In genomic region chr14:23370221-23370620, GRCh38 we compare ENCODE assay signal across 28 cellular contexts. TPM values are rescaled to one million over a fixed set of nuclear protein-coding genes. Genes with fewer than 3 reads are reported as not detected.
DNase-seq lines count a peak whose midpoint lies in the region; ATAC-seq and TF ChIP-seq lines count a peak whose summit lies in the region.
"Had no signal": no experiment of that assay in that cellular context is flagged by ENCODE, and none has a peak within 500 bp of the region (broad histone marks: within the 10 kb centered on the region; RNA-seq: fewer than 3 reads in every experiment).

No MANE protein-coding gene starts in this region.

- no peak overlapping the region for H3K27ac Mint-ChIP-seq in stimulated activated naive CD8-positive, alpha-beta T cell treated with anti-CD3 and anti-CD28 coated beads, Interleukin-15, amount 100 ng/mL, for 72 hours
- H3K27ac Mint-ChIP-seq: CD14-positive monocyte; CD4-positive, alpha-beta memory T cell; CD4-positive, CD25-positive, alpha-beta regulatory T cell had no signal

- TF ChIP-seq POLR2A in spleen (IDR thresholded peaks at IDR 0.05) = no peak

- H3K27ac ChIP-seq in spleen = no peak overlapping the region
- H3K27ac ChIP-seq: BLaER1 had no signal

- WGBS in spleen, 5 donors = 45 to 100% (median 70%) methylated on average over 1 of the region's 1 CpG

- peaks cover 26% of the 10 kb centered on the region for H3K27me3 Mint-ChIP-seq in stimulated activated naive CD8-positive, alpha-beta T cell treated with anti-CD3 and anti-CD28 coated beads, Interleukin-15, amount 100 ng/mL, for 72 hours

- intact Hi-C loops in spleen (cut with DNase I; ENCODE audit: low total_unique reads) = no loop called here

- H3K4me1 ChIP-seq in spleen = peaks cover 0 to 16% (median 8%) of the 10 kb centered on the region in 6 donors
- H3K4me1 ChIP-seq: BE2C, BLaER1 had no signal

- no peak overlapping the region for H3K4me3 ChIP-seq in spleen
- H3K4me3 ChIP-seq: BLaER1, GM12878 had no signal

- no peak overlapping the region for H3K4me3 Mint-ChIP-seq in stimulated activated naive CD8-positive, alpha-beta T cell treated with anti-CD3 and anti-CD28 coated beads, Interleukin-15, amount 100 ng/mL, for 72 hours
- H3K4me3 Mint-ChIP-seq: CD14-positive monocyte; CD4-positive, alpha-beta memory T cell; CD4-positive, CD25-positive, alpha-beta regulatory T cell; CD8-positive, alpha-beta memory T cell had no signal

- TF ChIP-seq CTCF in spleen (IDR thresholded peaks at IDR 0.05 in 8 of 11, conservative IDR thresholded peaks at IDR 0.05 in 3 of 11) = no peak

- no peaks in the 10 kb centered on the region for H3K9me3 Mint-ChIP-seq in stimulated activated naive CD8-positive, alpha-beta T cell treated with anti-CD3 and anti-CD28 coated beads, Interleukin-15, amount 100 ng/mL, for 72 hours
- H3K9me3 Mint-ChIP-seq: CD4-positive, alpha-beta memory T cell; CD8-positive, alpha-beta memory T cell had no signal

- H3K9me3 ChIP-seq in spleen = no peaks in the 10 kb centered on the region
- H3K9me3 ChIP-seq: BE2C had no signal

- DNase-seq in stimulated activated naive CD8-positive, alpha-beta T cell treated with anti-CD3 and anti-CD28 coated beads, Interleukin-15, Interleukin-2, amounts not matched to agents 100 U/mL and 50 U/mL, for 24 hours = no peak
- DNase-seq in stimulated activated naive CD8-positive, alpha-beta T cell treated with anti-CD3 and anti-CD28 coated beads, Interleukin-15, amount 100 ng/mL, for 72 hours = no peak
- DNase-seq in RKO (ENCODE audit: low spot score) = peak; percentile 14
- DNase-seq in spleen = peak; percentile 29
- DNase-seq: 8988T; ACHN; BE2C; C1 segment of cervical spinal cord; CD4-positive, alpha-beta memory T cell; CD4-positive, CD25-positive, alpha-beta regulatory T cell; CD8-positive, alpha-beta memory T cell; COR-L47; DMS 273 treated with DMSO at 0.1 percent for 48 hours; DMS153; DMS53; DMS79; DND-41; EL; GDM1 had no signal

- no peaks in the 10 kb centered on the region for H3K4me1 Mint-ChIP-seq in stimulated activated naive CD8-positive, alpha-beta T cell treated with anti-CD3 and anti-CD28 coated beads, Interleukin-15, amount 100 ng/mL, for 72 hours
- H3K4me1 Mint-ChIP-seq: CD14-positive monocyte; CD8-positive, alpha-beta memory T cell had no signal

- ATAC-seq in stimulated activated naive CD8-positive, alpha-beta T cell treated with anti-CD3 and anti-CD28 coated beads, Interleukin-15, Interleukin-2, amounts not matched to agents 100 U/mL and 50 U/mL, for 24 hours = peak; percentile 28
- ATAC-seq in stimulated activated naive CD8-positive, alpha-beta T cell treated with anti-CD3 and anti-CD28 coated beads, Interleukin-15, amount 100 ng/mL, for 72 hours = no peak
- ATAC-seq in GM21723 (IDR thresholded peaks at IDR 0.05; ENCODE audit: unreplicated experiment) = no peak
- ATAC-seq in HG02763 (IDR thresholded peaks at IDR 0.05; ENCODE audit: unreplicated experiment) = no peak
- ATAC-seq: GM12878 had no signal

- H3K36me3 ChIP-seq in spleen = no peaks in the 10 kb centered on the region
- H3K36me3 ChIP-seq: BE2C, BLaER1 had no signal

- H3K27me3 ChIP-seq in spleen (replicated peaks in 1 of 7) = peaks cover 0 to 46% (median 15%) of the 10 kb centered on the region in 7 donors
- H3K27me3 ChIP-seq: BE2C had no signal

RNA-seq across cellular contexts. Expression of gene IL25, which starts 2.4 kb away (rescaled TPM):
- not detected for total RNA-seq in spleen
- polyA plus RNA-seq in spleen = not detected
- total RNA-seq: A673; CD4-positive, alpha-beta memory T cell; CD4-positive, CD25-positive, alpha-beta regulatory T cell; CD8-positive, alpha-beta memory T cell; Daoy; G401; GM12878 had no signal
- polyA plus RNA-seq: AG04450; CD14-positive monocyte; CD4-positive, alpha-beta memory T cell; CD4-positive, CD25-positive, alpha-beta regulatory T cell; CD8-positive, alpha-beta memory T cell; GM12878 had no signal

RNA-seq across cellular contexts. Expression of gene EFS, which starts 5.2 kb away (rescaled TPM):
- total RNA-seq in spleen = 1 to 10 TPM; 2.6 to 6.7 (median 4.4) TPM
- 1 to 10 TPM; 1.8 to 4.3 (median 2.7) TPM for polyA plus RNA-seq in spleen
- total RNA-seq: CD4-positive, alpha-beta memory T cell; CD4-positive, CD25-positive, alpha-beta regulatory T cell; CD8-positive, alpha-beta memory T cell; G401 had no signal
- polyA plus RNA-seq: CD14-positive monocyte; CD4-positive, alpha-beta memory T cell; CD4-positive, CD25-positive, alpha-beta regulatory T cell; CD8-positive, alpha-beta memory T cell; GM12878 had no signal

RNA-seq across cellular contexts. Expression of gene CMTM5, which starts 6.6 kb away (rescaled TPM):
- 10 to 100 TPM in 1 of 7 donors, 1 to 10 TPM in 6; 2.1 to 13.0 (median 4.3) TPM for total RNA-seq in spleen
- 1 to 10 TPM; 1.3 to 4.1 (median 2.7) TPM for polyA plus RNA-seq in spleen
- total RNA-seq: A673; CD4-positive, alpha-beta memory T cell; CD8-positive, alpha-beta memory T cell; Daoy; G401; GM12878 had no signal
- polyA plus RNA-seq: CD4-positive, alpha-beta memory T cell; CD4-positive, CD25-positive, alpha-beta regulatory T cell; CD8-positive, alpha-beta memory T cell; GM12878 had no signal

RNA-seq across cellular contexts. Expression of gene SLC22A17, which starts 17.5 kb away (rescaled TPM):
- 10 to 100 TPM in 2 of 7 donors, 1 to 10 TPM in 5; 7.1 to 13.7 (median 8.3) TPM for total RNA-seq in spleen
- polyA plus RNA-seq in spleen = 1 to 10 TPM; 5.1 to 7.1 (median 6.3) TPM
- total RNA-seq: GM12878 had no signal
- polyA plus RNA-seq: CD14-positive monocyte, GM12878 had no signal

RNA-seq across cellular contexts. Expression of gene MYH6, which starts 37.9 kb away (rescaled TPM):
- under 1 TPM in 1 of 7 donors, not detected in 6; 0.82 TPM for total RNA-seq in spleen
- under 1 TPM; 0.35 to 0.44 (median 0.37) TPM for polyA plus RNA-seq in spleen
- total RNA-seq: A673; CD4-positive, alpha-beta memory T cell; CD4-positive, CD25-positive, alpha-beta regulatory T cell; Daoy; G401; GM12878 had no signal
- polyA plus RNA-seq: AG04450; CD14-positive monocyte; CD4-positive, alpha-beta memory T cell; CD4-positive, CD25-positive, alpha-beta regulatory T cell; CD8-positive, alpha-beta memory T cell had no signal

Comparison
In these comparisons a context has a peak if more than half of its experiments do, and no peak if none do; other contexts are left out.
1. DNase-seq: peak in RKO (single experiment) and spleen (single experiment); none in stimulated activated naive CD8-positive, alpha-beta T cell treated with anti-CD3 and anti-CD28 coated beads, Interleukin-15, Interleukin-2, amounts not matched to agents 100 U/mL and 50 U/mL, for 24 hours (single experiment) and stimulated activated naive CD8-positive, alpha-beta T cell treated with anti-CD3 and anti-CD28 coated beads, Interleukin-15, amount 100 ng/mL, for 72 hours (0 of 2).